ENCODE assay signal across 22 cellular contexts in the genomic region with DNA sequence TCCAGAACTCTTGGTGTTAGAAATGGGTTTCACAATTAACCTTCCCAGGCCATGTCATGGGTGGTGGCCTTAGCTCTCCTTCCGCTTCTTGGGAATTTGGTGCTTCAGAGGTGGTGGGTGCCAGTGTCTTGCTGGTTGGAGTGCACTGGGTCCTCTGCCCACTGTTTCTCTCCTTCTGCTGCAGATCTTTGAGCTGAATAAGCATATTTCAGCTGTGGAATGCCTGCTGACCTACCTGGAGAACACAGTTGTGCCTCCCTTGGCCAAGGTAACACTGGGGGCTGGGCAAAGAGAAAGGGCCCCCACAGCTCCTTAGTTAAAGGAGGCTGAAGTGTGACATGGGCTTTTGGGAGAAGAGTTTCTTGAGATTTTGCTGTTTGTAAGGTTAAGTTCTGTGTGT. TPM values are rescaled to one million over a fixed set of nuclear protein-coding genes. Genes with fewer than 3 reads are reported as not detected.
A peak's percentile ranks its signal among the peaks of the same experiment; 100 is the strongest.
DNase-seq lines count a peak whose midpoint lies in the region; ATAC-seq, FAIRE-seq and TF ChIP-seq lines count a peak whose summit lies in the region.
"Had no signal": no experiment of that assay in that cellular context is flagged by ENCODE, and none has a peak within 500 bp of the region (broad histone marks: within the 10 kb centered on the region; RNA-seq: fewer than 3 reads in every experiment).

No MANE protein-coding gene starts in this region.

- ATAC-seq in A549, result no peak
- ATAC-seq in HG02938 (IDR thresholded peaks at IDR 0.05; ENCODE audit: unreplicated experiment), result no peak
- ATAC-seq: GM12878, GM23338 had no signal

- H4K20me1 ChIP-seq in BLaER1 (no peaks in the 10 kb centered on the region), astrocyte (ENCODE audit: insufficient read depth, low read length) (peaks cover 16% of the 10 kb centered on the region), smooth muscle cell (ENCODE audit: low read depth) (no peaks in the 10 kb centered on the region)

- H3K9me3 ChIP-seq in A549 (no peaks in the 10 kb centered on the region), BLaER1 (no peaks in the 10 kb centered on the region), astrocyte (ENCODE audit: insufficient read depth, low read depth, low read length) (no peaks in the 10 kb centered on the region), smooth muscle cell (replicated peaks; ENCODE audit: low read depth) (no peaks in the 10 kb centered on the region)

- peaks cover 5% of the 10 kb centered on the region for H3K9me3 Mint-ChIP-seq in astrocyte (ENCODE audit: unreplicated experiment)
- H3K9me3 Mint-ChIP-seq: GM23338 had no signal

- DNase-seq in A549 (ENCODE audit: low read depth in 1 of 2, low spot score in 1 of 2) (no peak), astrocyte (ENCODE audit: low read depth) (no peak), smooth muscle cell (lab: John Stamatoyannopoulos, UW; ENCODE audit: unreplicated experiment) (no peak), NCI-H2029 (lab: John Stamatoyannopoulos, UW) (no peak)
- DNase-seq: AML-193; C1 segment of cervical spinal cord; CD4-positive, CD25-positive, alpha-beta regulatory T cell; CD8-positive, alpha-beta memory T cell; DMS 273 treated with DMSO at 0.1 percent for 48 hours; DND-41; EL; HCEC 1CT; IMR-90 had no signal

- no peak for FAIRE-seq in A549 (lab: Jason Lieb, UNC)
- FAIRE-seq in astrocyte (lab: Jason Lieb, UNC), result no peak
- FAIRE-seq: GM12878, H54 had no signal

- H2AFZ ChIP-seq in astrocyte (ENCODE audit: low read depth, low read length), result no peak overlapping the region
- no peak overlapping the region for H2AFZ ChIP-seq in smooth muscle cell (ENCODE audit: low read depth)
- H2AFZ ChIP-seq: GM23338 had no signal

- H3K27me3 Mint-ChIP-seq in astrocyte (ENCODE audit: low read depth, unreplicated experiment), result peaks cover 6% of the 10 kb centered on the region

- H3K27ac Mint-ChIP-seq in astrocyte (ENCODE audit: unreplicated experiment), result no peak overlapping the region
- H3K27ac Mint-ChIP-seq: CD4-positive, CD25-positive, alpha-beta regulatory T cell; CD8-positive, alpha-beta memory T cell; GM23338 had no signal

- H3K9ac ChIP-seq in BLaER1, result no peak overlapping the region
- no peak overlapping the region for H3K9ac ChIP-seq in astrocyte (ENCODE audit: low read length)
- peak overlapping the region; percentile 9 for H3K9ac ChIP-seq in smooth muscle cell (ENCODE audit: low read depth)

- H3K36me3 Mint-ChIP-seq in astrocyte (ENCODE audit: low read depth, unreplicated experiment), result peaks cover 4% of the 10 kb centered on the region
- H3K36me3 Mint-ChIP-seq: CD4-positive, CD25-positive, alpha-beta regulatory T cell; CD8-positive, alpha-beta memory T cell had no signal

- H3K4me2 ChIP-seq in A549 (no peak overlapping the region), BLaER1 (peak overlapping the region; percentile 86), astrocyte (ENCODE audit: low read length) (peak overlapping the region; percentile 10), smooth muscle cell (no peak overlapping the region)
- H3K4me2 ChIP-seq: GM23338 had no signal

- no peak for TF ChIP-seq EP300 in A549 (IDR thresholded peaks at IDR 0.05)

- peaks cover 20% of the 10 kb centered on the region for H3F3A ChIP-seq in smooth muscle cell (ENCODE audit: low read depth)

- peaks cover 8% of the 10 kb centered on the region for H3K4me1 Mint-ChIP-seq in astrocyte (ENCODE audit: low read depth, unreplicated experiment)
- H3K4me1 Mint-ChIP-seq: CD4-positive, CD25-positive, alpha-beta regulatory T cell; CD8-positive, alpha-beta memory T cell had no signal

- peak overlapping the region in 1 of 2 experiments; percentile 46; a peak in 3 of 6 replicates for H3K27ac ChIP-seq in A549
- peak overlapping the region; percentile 19; the same call in 1 of the 2 replicates for H3K27ac ChIP-seq in BLaER1
- peak overlapping the region; percentile 9 for H3K27ac ChIP-seq in astrocyte (ENCODE audit: low read depth, low read length)
- H3K27ac ChIP-seq in smooth muscle cell (ENCODE audit: low read depth), result peak overlapping the region; percentile 83
- H3K27ac ChIP-seq: HL-60 had no signal

- H3K4me1 ChIP-seq in A549 (peaks cover 37% of the 10 kb centered on the region), BLaER1 (peaks cover 96% of the 10 kb centered on the region), astrocyte (ENCODE audit: insufficient read depth, low read length) (peaks cover 16% of the 10 kb centered on the region), smooth muscle cell (ENCODE audit: low read depth) (no peaks in the 10 kb centered on the region)

- WGBS in A549 (ENCODE audit: missing lambda C conversion rate), result 90% methylated on average over 1 of the region's 1 CpG
- 100% methylated on average over 1 of the region's 1 CpG for WGBS in smooth muscle cell (ENCODE audit: low lambda C conversion rate)

- no peak overlapping the region for H3K4me3 ChIP-seq in A549
- no peak overlapping the region for H3K4me3 ChIP-seq in BLaER1
- no peak overlapping the region for H3K4me3 ChIP-seq in astrocyte (ENCODE audit: insufficient read depth, low read depth, low read length)
- no peak overlapping the region for H3K4me3 ChIP-seq in smooth muscle cell
- H3K4me3 ChIP-seq: GM12878, GM23338 had no signal

- H3K79me2 ChIP-seq in astrocyte (ENCODE audit: insufficient read depth, low read length) (no peaks in the 10 kb centered on the region), smooth muscle cell (ENCODE audit: low read depth) (no peaks in the 10 kb centered on the region)

- POLR2A ChIA-PET in A549 (lab: Yijun Ruan, JAX), result no interaction called here

- no peaks in the 10 kb centered on the region for H3K36me3 ChIP-seq in BLaER1
- H3K36me3 ChIP-seq in astrocyte (ENCODE audit: insufficient read depth, low read length), result peaks cover 38% of the 10 kb centered on the region
- H3K36me3 ChIP-seq in smooth muscle cell (ENCODE audit: low read depth), result no peaks in the 10 kb centered on the region

- no peak for TF ChIP-seq POLR2A in A549 (IDR thresholded peaks at IDR 0.05; ENCODE audit: low read length)

- no peak for TF ChIP-seq CTCF in A549 (IDR thresholded peaks at IDR 0.05)
- no peak for TF ChIP-seq CTCF in astrocyte (IDR thresholded peaks at IDR 0.05; ENCODE audit: insufficient read depth, low read depth, low read length)
- no peak for TF ChIP-seq CTCF in smooth muscle cell (IDR thresholded peaks at IDR 0.05; ENCODE audit: borderline replicate concordance, insufficient read depth, poor library complexity, severe bottlenecking)

- H3K4me3 Mint-ChIP-seq in astrocyte (ENCODE audit: unreplicated experiment), result no peak overlapping the region
- H3K4me3 Mint-ChIP-seq: CD4-positive, CD25-positive, alpha-beta regulatory T cell; CD8-positive, alpha-beta memory T cell; GM23338 had no signal

- H3K27me3 ChIP-seq in BLaER1 (no peaks in the 10 kb centered on the region), astrocyte (ENCODE audit: insufficient read depth, low read length) (no peaks in the 10 kb centered on the region), smooth muscle cell (ENCODE audit: low read depth) (no peaks in the 10 kb centered on the region)

- TF ChIP-seq RAD21 in A549 (conservative IDR thresholded peaks at IDR 0.05 in 1 of 2, IDR thresholded peaks at IDR 0.05 in 1 of 2), result no peak

- CTCF ChIA-PET in A549 (lab: Yijun Ruan, JAX), result interaction anchor here (1.3 to 3.8 kb wide), 4 partner anchors 21 to 63 kb away, joined by 3 to 29 read pairs (median 18); no protein-coding TSS in a partner anchor

TF ChIP-seq in A549, 52 proteins besides CTCF, POLR2A, EP300 and RAD21:
- TF ChIP-seq MAFK (IDR thresholded peaks at IDR 0.05; ENCODE audit: partially characterized antibody), result peak; percentile 62
- TF ChIP-seq, protein P1, sequence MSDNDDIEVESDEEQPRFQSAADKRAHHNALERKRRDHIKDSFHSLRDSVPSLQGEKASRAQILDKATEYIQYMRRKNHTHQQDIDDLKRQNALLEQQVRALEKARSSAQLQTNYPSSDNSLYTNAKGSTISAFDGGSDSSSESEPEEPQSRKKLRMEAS (IDR thresholded peaks at IDR 0.05), result no peak

RNA-seq across cellular contexts. Expression of a gene that starts 32.0 kb away (rescaled TPM):
- polyA plus RNA-seq in A549 (2011; rRNA removed) (not detected in 2 replicates), A549 (2017; fragmentation: RNase III; extraction: RNeasy Plus Mini Kit Qiagen cat#74134 plus additional on column Dnase treatment) (not detected in 3 replicates), smooth muscle cell (not detected in 2 replicates)
- not detected in 2 replicates for polyA plus RNA-seq in A549 (2012; cell fraction: cytosol; rRNA removed)
- not detected in 2 replicates for polyA plus RNA-seq in A549 (2012; cell fraction: nucleus; rRNA removed)
- not detected in 2 replicates for polyA minus RNA-seq in A549 (2011; rRNA and poly(A)+ RNA removed)
- total RNA-seq in astrocyte (not detected in 2 replicates), smooth muscle cell (not detected in 2 replicates)
- total RNA-seq: A172; CD4-positive, CD25-positive, alpha-beta regulatory T cell; CD8-positive, alpha-beta memory T cell; G401; GM12878; GM23338; HT1080; IMR-90 had no signal
- polyA plus RNA-seq: CD4-positive, CD25-positive, alpha-beta regulatory T cell; CD8-positive, alpha-beta memory T cell; GM12878; GM23338; IMR-90 had no signal

RNA-seq across cellular contexts. Expression of a gene that starts 47.3 kb away (rescaled TPM):
- polyA plus RNA-seq in A549 (2011; rRNA removed), result 350 and 419 TPM in 2 replicates
- 231 and 238 TPM in 2 replicates for polyA plus RNA-seq in A549 (2012; cell fraction: cytosol; rRNA removed)
- 1,019 and 1,045 TPM in 2 replicates for polyA plus RNA-seq in A549 (2012; cell fraction: nucleus; rRNA removed)
- 184 to 219 TPM (median 218 TPM) in 3 replicates for polyA plus RNA-seq in A549 (2017; fragmentation: RNase III; extraction: RNeasy Plus Mini Kit Qiagen cat#74134 plus additional on column Dnase treatment)
- 288 and 355 TPM in 2 replicates for polyA minus RNA-seq in A549 (2011; rRNA and poly(A)+ RNA removed)
- 14.2 and 16.2 TPM in 2 replicates for total RNA-seq in astrocyte
- 15.7 and 36.4 TPM in 2 replicates for total RNA-seq in smooth muscle cell
- polyA plus RNA-seq in smooth muscle cell, result 32.8 and 40.1 TPM in 2 replicates
- total RNA-seq: CD8-positive, alpha-beta memory T cell; HT1080 had no signal
- polyA plus RNA-seq: CD4-positive, CD25-positive, alpha-beta regulatory T cell; CD8-positive, alpha-beta memory T cell had no signal

RNA-seq across cellular contexts. Expression of a gene that starts 56.2 kb away (rescaled TPM):
- polyA plus RNA-seq in A549 (2011; rRNA removed) (0.44 and 0.78 TPM in 2 replicates), A549 (2017; fragmentation: RNase III; extraction: RNeasy Plus Mini Kit Qiagen cat#74134 plus additional on column Dnase treatment) (0.42 to 2.3 TPM (median 2.2 TPM) in 3 replicates), smooth muscle cell (0.69 and 2.0 TPM in 2 replicates)
- 0.09 TPM in 2 replicates for polyA plus RNA-seq in A549 (2012; cell fraction: cytosol; rRNA removed)
- 0.23 and 0.37 TPM in 2 replicates for polyA plus RNA-seq in A549 (2012; cell fraction: nucleus; rRNA removed)
- polyA minus RNA-seq in A549 (2011; rRNA and poly(A)+ RNA removed), result 0.33 TPM in 1 of 2 replicates, not detected in the other
- total RNA-seq in astrocyte (0.34 and 1.4 TPM in 2 replicates), smooth muscle cell (0.18 and 1.4 TPM in 2 replicates)
- total RNA-seq: CD4-positive, CD25-positive, alpha-beta regulatory T cell; CD8-positive, alpha-beta memory T cell; G401; HT1080; IMR-90 had no signal
- polyA plus RNA-seq: CD4-positive, CD25-positive, alpha-beta regulatory T cell; CD8-positive, alpha-beta memory T cell had no signal

Comparison
In these comparisons a context has a peak if more than half of its experiments do, and no peak if none do; other contexts are left out.
1. H3K4me2 ChIP-seq: peak in BLaER1 (single experiment) and astrocyte (single experiment); none in A549 (single experiment) and smooth muscle cell (single experiment).